ENCODE assay signal across 1 cellular context in genomic region chr19:3151563-3152430, GRCh38.
TF ChIP-seq lines count a peak whose summit lies in the region.

No MANE protein-coding gene starts in this region.

TF ChIP-seq in H1, 55 proteins besides CTCF, POLR2A, EP300 and RAD21:
- no peak for TF ChIP-seq RXRA (IDR thresholded peaks at IDR 0.05; ENCODE audit: insufficient read depth, low read depth, low read length)
- TF ChIP-seq CHD2 (IDR thresholded peaks at IDR 0.05; ENCODE audit: low read length) = no peak
- TF ChIP-seq FOSL1 (IDR thresholded peaks at IDR 0.05; ENCODE audit: insufficient read depth, low read depth, low read length) = no peak
- no peak for TF ChIP-seq KDM5A (IDR thresholded peaks at IDR 0.05; ENCODE audit: low read length)
- no peak for TF ChIP-seq POU5F1 (IDR thresholded peaks at IDR 0.05; ENCODE audit: low read depth, low read length)
- no peak for TF ChIP-seq JUN (IDR thresholded peaks at IDR 0.05; ENCODE audit: low read depth, low read length)
- TF ChIP-seq EGR1 (IDR thresholded peaks at IDR 0.05; ENCODE audit: borderline replicate concordance, low read depth, low read length) = no peak
- no peak for TF ChIP-seq GABPA (IDR thresholded peaks at IDR 0.05; ENCODE audit: borderline replicate concordance, insufficient read depth, low read length)
- TF ChIP-seq ZNF274 (IDR thresholded peaks at IDR 0.05; ENCODE audit: borderline replicate concordance, extremely low read depth, low read length) = no peak
- no peak for TF ChIP-seq SIN3A (conservative IDR thresholded peaks at IDR 0.05 in 1 of 2, IDR thresholded peaks at IDR 0.05 in 1 of 2; ENCODE audit: low read depth in 1 of 2, low read length in 2 of 2)
- TF ChIP-seq SP1 (IDR thresholded peaks at IDR 0.05; ENCODE audit: low read depth, low read length) = no peak
- no peak for TF ChIP-seq RBBP5 (IDR thresholded peaks at IDR 0.05; ENCODE audit: borderline replicate concordance, low read depth, low read length)
- no peak for TF ChIP-seq SUZ12 (IDR thresholded peaks at IDR 0.05; ENCODE audit: low read length)
- no peak for TF ChIP-seq MAX (IDR thresholded peaks at IDR 0.05)
- TF ChIP-seq CBX8 (IDR thresholded peaks at IDR 0.05; ENCODE audit: borderline replicate concordance, low read depth, low read length) = no peak
